Comparison of ENCODE assay signal across 10 cellular contexts in genomic region chr19:2053601-2054389, GRCh38. TPM values are rescaled to one million over a fixed set of nuclear protein-coding genes. Genes with fewer than 3 reads are reported as not detected.
DNase-seq lines count a peak whose midpoint lies in the region; ATAC-seq and TF ChIP-seq lines count a peak whose summit lies in the region.
"Had no signal": no experiment of that assay in that cellular context is flagged by ENCODE, and none has a peak within 500 bp of the region (broad histone marks: within the 10 kb centered on the region; RNA-seq: fewer than 3 reads in every experiment).

No MANE protein-coding gene starts in this region.

- no peak for TF ChIP-seq CTCF in coronary artery (IDR thresholded peaks at IDR 0.05)

- peak overlapping the region; percentile 57 to 66 for H3K27ac ChIP-seq in coronary artery
- H3K27ac ChIP-seq in muscle layer of duodenum (ENCODE audit: low read length): peak overlapping the region; percentile 8

- ATAC-seq in GM21381 (IDR thresholded peaks at IDR 0.05; ENCODE audit: unreplicated experiment) (no peak), HG03565 (IDR thresholded peaks at IDR 0.05; ENCODE audit: unreplicated experiment) (no peak)
- ATAC-seq: WTC11 had no signal

- DNase-seq in A172 (ENCODE audit: low spot score): peak; percentile 78
- DNase-seq in coronary artery (ENCODE audit: low spot score): peak; percentile 81
- DNase-seq in NCI-H2081 (lab: John Stamatoyannopoulos, UW): no peak
- no peak for DNase-seq in stimulated activated CD4-positive, alpha-beta T cell treated with anti-CD3 and anti-CD28 coated beads, Interleukin-15, amount 100 ng/mL, for 24 hours
- DNase-seq: NCI-H82 had no signal

- H3K9me3 Mint-ChIP-seq in IgD-negative memory B cell: no peaks in the 10 kb centered on the region
- H3K9me3 Mint-ChIP-seq: WTC11 had no signal

- H3K9me3 ChIP-seq in muscle layer of duodenum (ENCODE audit: control insufficient read depth in 1 of 2, low read length in 2 of 2): no peaks in the 10 kb centered on the region

- H3K36me3 ChIP-seq in muscle layer of duodenum (ENCODE audit: control insufficient read depth in 1 of 2, insufficient read depth in 2 of 2, low read length in 2 of 2): peaks cover 0 to 5% of the 10 kb centered on the region in 2 donors

- H3K27me3 ChIP-seq in muscle layer of duodenum (ENCODE audit: low read depth, low read length): no peaks in the 10 kb centered on the region

- peak overlapping the region; percentile 98 to 99 (median 98) for H3K27ac Mint-ChIP-seq in IgD-negative memory B cell
- H3K27ac Mint-ChIP-seq: WTC11 had no signal

- peaks cover 3 to 38% of the 10 kb centered on the region in 2 donors for H3K4me1 ChIP-seq in muscle layer of duodenum (ENCODE audit: control insufficient read depth in 1 of 2, insufficient read depth in 2 of 2, low read length in 2 of 2)

- H3K4me1 Mint-ChIP-seq in IgD-negative memory B cell: peaks cover 17 to 31% (median 30%) of the 10 kb centered on the region in 3 donors

- H3K4me3 Mint-ChIP-seq in IgD-negative memory B cell: peak overlapping the region; percentile 21 to 81 (median 72)
- H3K4me3 Mint-ChIP-seq: WTC11 had no signal

- H3K4me3 ChIP-seq in coronary artery (no peak overlapping the region), muscle layer of duodenum (ENCODE audit: low read depth in 1 of 2, low read length in 2 of 2) (no peak overlapping the region)

- H3K27me3 Mint-ChIP-seq in IgD-negative memory B cell: peaks cover 3% of the 10 kb centered on the region

- peaks cover 3% of the 10 kb centered on the region for H3K36me3 Mint-ChIP-seq in IgD-negative memory B cell
- H3K36me3 Mint-ChIP-seq: WTC11 had no signal

RNA-seq across cellular contexts. Expression of gene MKNK2, which starts 2.8 kb away (rescaled TPM):
- 40.4 and 53.8 TPM in 2 replicates for total RNA-seq in A172 (2014; rRNA removed; shearing (Covaris generic))
- polyA plus RNA-seq in IgD-negative memory B cell: 83.9 TPM

RNA-seq across cellular contexts. Expression of gene BTBD2, which starts 38.3 kb away (rescaled TPM):
- 54.7 and 60.4 TPM in 2 replicates for total RNA-seq in A172 (2014; rRNA removed; shearing (Covaris generic))
- 8.2 TPM for polyA plus RNA-seq in IgD-negative memory B cell

RNA-seq across cellular contexts. Expression of gene MOB3A, which starts 42.3 kb away (rescaled TPM):
- total RNA-seq in A172 (2014; rRNA removed; shearing (Covaris generic)): 17.4 and 21.5 TPM in 2 replicates
- polyA plus RNA-seq in IgD-negative memory B cell: 136 TPM

RNA-seq across cellular contexts. Expression of gene IZUMO4, which starts 42.9 kb away (rescaled TPM):
- 2.7 and 2.8 TPM in 2 replicates for total RNA-seq in A172 (2014; rRNA removed; shearing (Covaris generic))
- 0.83 TPM for polyA plus RNA-seq in IgD-negative memory B cell

Comparison
In these comparisons a context has a peak if more than half of its experiments do, and no peak if none do; other contexts are left out.
1. DNase-seq: peak in A172 (single experiment) and coronary artery (single experiment); none in NCI-H2081 (0 of 2) and stimulated activated CD4-positive, alpha-beta T cell treated with anti-CD3 and anti-CD28 coated beads, Interleukin-15, amount 100 ng/mL, for 24 hours (single experiment).